In genomic region chr2:214215107-214215506, GRCh38 we compare ENCODE assay signal across 23 cellular contexts.
DNase-seq lines count a peak whose midpoint lies in the region; ATAC-seq and TF ChIP-seq lines count a peak whose summit lies in the region.
"Had no signal": no experiment of that assay in that cellular context is flagged by ENCODE, and none has a peak within 500 bp of the region (broad histone marks: within the 10 kb centered on the region; RNA-seq: fewer than 3 reads in every experiment).

No MANE protein-coding gene starts in this region.

- ATAC-seq in RWPE2 (ENCODE audit: low read depth) (peak; percentile 76), esophagus mucosa (peak; percentile 31), HG03196 (IDR thresholded peaks at IDR 0.05; ENCODE audit: unreplicated experiment) (no peak), left lung (no peak)
- ATAC-seq: Right ventricle myocardium inferior had no signal

- H3K9me3 Mint-ChIP-seq in neural crest cell = peaks cover 9% of the 10 kb centered on the region
- H3K9me3 Mint-ChIP-seq: HFFc6 had no signal

- no peak for TF ChIP-seq CTCF in RWPE2 (IDR thresholded peaks at IDR 0.05; ENCODE audit: poor library complexity, severe bottlenecking)
- no peak for TF ChIP-seq CTCF in neural crest cell (conservative IDR thresholded peaks at IDR 0.05)
- TF ChIP-seq CTCF in left lung (IDR thresholded peaks at IDR 0.05) = no peak

- H3K4me3 Mint-ChIP-seq in neural crest cell = no peak overlapping the region
- H3K4me3 Mint-ChIP-seq: CD8-positive, alpha-beta memory T cell; HFFc6 had no signal

- no peaks in the 10 kb centered on the region for H3K27me3 Mint-ChIP-seq in neural crest cell (ENCODE audit: low read depth)

- H3K36me3 Mint-ChIP-seq in neural crest cell (ENCODE audit: low read depth) = no peaks in the 10 kb centered on the region
- H3K36me3 Mint-ChIP-seq: CD8-positive, alpha-beta memory T cell had no signal

- peak overlapping the region; percentile 76 for H3K27ac Mint-ChIP-seq in neural crest cell (ENCODE audit: unreplicated experiment)
- H3K27ac Mint-ChIP-seq: CD8-positive, alpha-beta memory T cell; HFFc6 had no signal

- H3K4me3 ChIP-seq in RWPE2 (ENCODE audit: severe bottlenecking) = no peak overlapping the region
- H3K4me3 ChIP-seq in left lung = no peak overlapping the region
- H3K4me3 ChIP-seq: Peyer's patch had no signal

- intact Hi-C loops in left lung (cut with DNase I) = no loop called here

- H3K27ac ChIP-seq in RWPE2 (ENCODE audit: poor library complexity, severe bottlenecking) (peak overlapping the region; percentile 45), left lung (no peak overlapping the region)
- H3K27ac ChIP-seq: C4-2B, HL-60, KMS-11, Peyer's patch had no signal

- H3K4me1 Mint-ChIP-seq in neural crest cell = peaks cover 16% of the 10 kb centered on the region
- H3K4me1 Mint-ChIP-seq: CD8-positive, alpha-beta memory T cell had no signal

- H3K36me3 ChIP-seq in RWPE2 (ENCODE audit: low read depth) (no peaks in the 10 kb centered on the region), left lung (no peaks in the 10 kb centered on the region)
- H3K36me3 ChIP-seq: Peyer's patch had no signal

- H3K4me1 ChIP-seq in RWPE2 (ENCODE audit: insufficient read depth, poor library complexity, severe bottlenecking) (peaks cover 13% of the 10 kb centered on the region), left lung (no peaks in the 10 kb centered on the region)
- H3K4me1 ChIP-seq: Peyer's patch had no signal

- no peaks in the 10 kb centered on the region for H3K27me3 ChIP-seq in RWPE2 (ENCODE audit: insufficient read depth, poor library complexity, severe bottlenecking)
- H3K27me3 ChIP-seq in left lung = no peaks in the 10 kb centered on the region
- H3K27me3 ChIP-seq: Peyer's patch had no signal

- H3K9me3 ChIP-seq in RWPE2 (ENCODE audit: severe bottlenecking) (no peaks in the 10 kb centered on the region), left lung (no peaks in the 10 kb centered on the region)
- H3K9me3 ChIP-seq: Peyer's patch had no signal

- DNase-seq in HPDE6-E6E7 (ENCODE audit: extremely low spot score) (peak; percentile 36), RWPE2 (ENCODE audit: low spot score) (no peak), neural crest cell (ENCODE audit: low read depth, low spot score) (no peak), left lung (no peak), pons (ENCODE audit: low spot score) (no peak)
- DNase-seq: CD8-positive, alpha-beta memory T cell; EL; H7; HFFc6; IMR-90; MV-4-11; NCI-H1105 treated with DMSO at 0.1 percent for 48 hours; NCI-H2081 treated with DMSO at 0.1 percent for 48 hours; NCI-H2171 treated with DMSO at 0.1 percent for 48 hours; NCI-H524 treated with DMSO at 0.1 percent for 48 hours; NCI-H82; Peyer's patch had no signal

Comparison
In these comparisons a context has a peak if more than half of its experiments do, and no peak if none do; other contexts are left out.
1. ATAC-seq: peak in RWPE2 (single experiment) and esophagus mucosa (single experiment); none in HG03196 (single experiment) and left lung (single experiment).